Comparison of ENCODE assay signal across 12 cellular contexts in genomic region chr20:32464401-32465091, GRCh38.
DNase-seq lines count a peak whose midpoint lies in the region; ATAC-seq and TF ChIP-seq lines count a peak whose summit lies in the region.
"Had no signal": no experiment of that assay in that cellular context is flagged by ENCODE, and none has a peak within 500 bp of the region (broad histone marks: within the 10 kb centered on the region; RNA-seq: fewer than 3 reads in every experiment).

No MANE protein-coding gene starts in this region.

- H3K4me1 ChIP-seq in cardiac muscle cell (ENCODE audit: low read depth) (peaks cover 15% of the 10 kb centered on the region), gastroesophageal sphincter (peaks cover 2 to 79% (median 43%) of the 10 kb centered on the region in 3 donors), neutrophil (ENCODE audit: control insufficient read depth in 1 of 2, insufficient read depth in 1 of 2, low read depth in 1 of 2, low read length in 1 of 2) (peaks cover 11 to 16% of the 10 kb centered on the region in 2 experiments), urinary bladder (ENCODE audit: insufficient read depth) (no peaks in the 10 kb centered on the region)

- H3K9me3 ChIP-seq in cardiac muscle cell (ENCODE audit: low read depth) (no peaks in the 10 kb centered on the region), gastroesophageal sphincter (no peaks in the 10 kb centered on the region), neutrophil (no peaks in the 10 kb centered on the region)

- H3K27ac ChIP-seq in cardiac muscle cell (peak overlapping the region; percentile 7), gastroesophageal sphincter (peak overlapping the region; percentile 2 to 86 (median 82)), neutrophil (peak overlapping the region; percentile 57), urinary bladder (ENCODE audit: low read depth) (peak overlapping the region; percentile 88)

- no peaks in the 10 kb centered on the region for H3K36me3 ChIP-seq in cardiac muscle cell
- peaks cover 0 to 4% of the 10 kb centered on the region in 2 donors for H3K36me3 ChIP-seq in gastroesophageal sphincter
- H3K36me3 ChIP-seq in neutrophil: peaks cover 50% of the 10 kb centered on the region
- no peaks in the 10 kb centered on the region for H3K36me3 ChIP-seq in urinary bladder (ENCODE audit: insufficient read depth)

- TF ChIP-seq CTCF in cardiac muscle cell (IDR thresholded peaks at IDR 0.05; ENCODE audit: low read depth, low read length) (no peak), gastroesophageal sphincter (IDR thresholded peaks at IDR 0.05) (no peak), neutrophil (IDR thresholded peaks at IDR 0.05) (no peak)

- ATAC-seq in Right ventricle myocardium inferior (no peak), gastroesophageal sphincter (no peak)
- ATAC-seq: activated CD8-positive, alpha-beta memory T cell treated with anti-CD3 and anti-CD28 coated beads, Interleukin-2, amount 10 ng/mL, durations not matched to agents 7 days and 5 days had no signal

- DNase-seq in cardiac muscle cell (ENCODE audit: low read depth in 1 of 2, low spot score in 1 of 2) (no peak), Right ventricle myocardium inferior (ENCODE audit: missing footprints) (no peak), DMS114 treated with DMSO at 0.1 percent for 48 hours (lab: John Stamatoyannopoulos, UW; ENCODE audit: unreplicated experiment) (no peak), NCI-H2029 (lab: John Stamatoyannopoulos, UW) (no peak)
- DNase-seq in activated CD4-positive, alpha-beta T cell treated with anti-CD3 and anti-CD28 coated beads for 4 hours: no peak
- DNase-seq: activated CD8-positive, alpha-beta memory T cell treated with anti-CD3 and anti-CD28 coated beads, Interleukin-2, amount 10 ng/mL, durations not matched to agents 7 days and 5 days; activated naive CD4-positive, alpha-beta T cell treated with anti-CD3 and anti-CD28 coated beads, Interleukin-2, amount 50 U/mL, for 16 hours; cortex of kidney; NCI-H2171 had no signal

- H3K4me3 ChIP-seq in cardiac muscle cell: no peak overlapping the region
- peak overlapping the region in 1 of 2 donors; percentile 20 for H3K4me3 ChIP-seq in gastroesophageal sphincter
- H3K4me3 ChIP-seq in neutrophil (ENCODE audit: low read depth in 1 of 2, low read length in 1 of 2): no peak overlapping the region
- H3K4me3 ChIP-seq in urinary bladder (ENCODE audit: low read depth, low read length): no peak overlapping the region

- intact Hi-C loops in Right ventricle myocardium inferior (cut with DNase I): no loop called here

- WGBS in gastroesophageal sphincter (ENCODE audit: low coverage in 1 of 2), 2 donors: 77 to 86% methylated on average over 9 to 11 of the region's 20 CpGs
- 78% methylated on average over 20 of the region's 20 CpGs for WGBS in urinary bladder

- no peak for TF ChIP-seq EP300 in gastroesophageal sphincter (IDR thresholded peaks at IDR 0.05)

- no peak for TF ChIP-seq POLR2A in gastroesophageal sphincter (IDR thresholded peaks at IDR 0.05)

- H3K27me3 ChIP-seq in cardiac muscle cell: no peaks in the 10 kb centered on the region
- no peaks in the 10 kb centered on the region for H3K27me3 ChIP-seq in gastroesophageal sphincter
- H3K27me3 ChIP-seq in neutrophil: no peaks in the 10 kb centered on the region

Comparison
In these comparisons a context has a peak if more than half of its experiments do, and no peak if none do; other contexts are left out.
1. H3K27ac ChIP-seq: peak in every context shown above with its lines; median percentile 88 in urinary bladder; 82 in gastroesophageal sphincter; 57 in neutrophil; 7 in cardiac muscle cell.